In genomic region chr7:34396437-34397064, GRCh38 we compare ENCODE assay signal across 21 cellular contexts.
"Had no signal": no experiment of that assay in that cellular context is flagged by ENCODE, and none has a peak within 500 bp of the region (broad histone marks: within the 10 kb centered on the region; RNA-seq: fewer than 3 reads in every experiment).

No MANE protein-coding gene starts in this region.

- DNase-seq: activated B cell treated with CpG ODN at 0.5 μM for 24 hours; activated CD4-positive, alpha-beta T cell treated with anti-CD3 and anti-CD28 coated beads, Interleukin-2, amount 10 ng/mL, durations not matched to agents 24 days and 14 days; activated CD8-positive, alpha-beta memory T cell treated with anti-CD3 and anti-CD28 coated beads, Interleukin-2, amount 50 U/mL, for 4 hours; activated CD8-positive, alpha-beta T cell treated with anti-CD3 and anti-CD28 coated beads, Interleukin-2, amount 10 ng/mL, durations not matched to agents 7 days and 5 days; activated gamma-delta T cell; activated T-cell treated with anti-CD3 and anti-CD28 coated beads, Interleukin-2, amount 50 U/mL, for 48 hours; amniotic stem cell; effector CD4-positive, alpha-beta T cell; foreskin keratinocyte; glutamatergic neuron; hypothalamus; left ventricle myocardium superior; naive thymus-derived CD8-positive, alpha-beta T cell; pancreas; spleen; stomach; upper lobe of right lung had no signal

- H3K27me3 ChIP-seq: foreskin keratinocyte, pancreas, spleen, stomach, upper lobe of right lung had no signal

- H3K36me3 ChIP-seq: pancreas, spleen, stomach, thoracic aorta, upper lobe of right lung had no signal

- H3K27ac ChIP-seq: coronary artery, foreskin keratinocyte, pancreas, spleen, stomach, thoracic aorta, upper lobe of right lung had no signal

- H3K4me1 ChIP-seq: foreskin keratinocyte, pancreas, spleen, stomach, upper lobe of right lung had no signal

- H3K9me3 ChIP-seq: pancreas, stomach, thoracic aorta, upper lobe of right lung had no signal

- H3K4me3 ChIP-seq: coronary artery, pancreas, spleen, stomach, thoracic aorta, upper lobe of right lung had no signal

- ATAC-seq: activated CD8-positive, alpha-beta T cell treated with anti-CD3 and anti-CD28 coated beads, Interleukin-2, amount 10 ng/mL, durations not matched to agents 7 days and 5 days; activated naive CD4-positive, alpha-beta T cell treated with anti-CD3 and anti-CD28 coated beads, Interleukin-2, amount 50 U/mL, for 72 hours; foreskin keratinocyte; left ventricle myocardium superior; naive thymus-derived CD8-positive, alpha-beta T cell; pancreas; sciatic nerve; upper lobe of right lung had no signal
